Comparison of ENCODE assay signal across 8 cellular contexts in the genomic region with DNA sequence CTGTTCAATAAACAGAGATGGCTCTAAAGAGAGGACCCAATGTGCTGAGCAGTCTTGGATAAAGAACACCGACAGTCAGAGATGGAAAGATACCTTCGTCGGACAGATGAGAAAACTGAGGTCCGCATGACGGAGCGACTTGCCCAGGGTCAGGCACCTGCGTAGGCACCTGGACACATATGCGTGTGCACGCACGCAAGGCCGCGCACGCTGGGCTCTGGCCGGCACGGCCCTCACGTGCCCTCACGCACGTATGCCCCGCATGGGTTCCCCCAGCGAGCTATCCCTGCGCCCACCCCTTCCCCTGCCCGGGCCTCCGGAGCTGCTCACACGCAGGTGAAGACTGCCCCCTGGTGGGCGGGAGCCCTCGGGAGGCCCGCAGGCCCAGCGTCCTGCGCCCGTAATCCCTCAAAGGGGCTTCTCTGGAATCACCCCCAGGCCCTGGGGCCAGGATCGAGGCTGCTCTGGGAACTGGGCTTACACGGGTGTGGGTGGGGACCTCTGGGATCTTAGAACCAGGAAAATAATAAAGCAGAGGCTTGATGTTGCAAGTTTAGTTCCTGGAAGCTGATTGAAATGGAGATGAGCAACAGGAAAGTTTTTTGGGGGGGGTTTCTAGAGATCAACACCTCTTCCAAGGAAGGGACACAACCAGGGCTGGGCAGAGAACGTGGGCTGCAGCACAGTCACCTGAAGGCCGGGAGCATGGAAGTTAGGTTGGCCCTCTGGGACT.
A peak's percentile ranks its signal among the peaks of the same experiment; 100 is the strongest.
DNase-seq lines count a peak whose midpoint lies in the region; ATAC-seq and TF ChIP-seq lines count a peak whose summit lies in the region.

No MANE protein-coding gene starts in this region.

- DNase-seq in Ammon's horn (ENCODE audit: low spot score) (peak; percentile 77), H7 (peak; percentile 97), SHP77 treated with DMSO at 0.1 percent for 48 hours (lab: John Stamatoyannopoulos, UW) (peak; percentile 52), globus pallidus (ENCODE audit: low spot score) (peak; percentile 72), pons (ENCODE audit: low spot score) (peak; percentile 64), tibial nerve (ENCODE audit: low spot score in 2 of 2) (peak; percentile 60 to 66)
- DNase-seq in activated naive CD4-positive, alpha-beta T cell treated with anti-CD3 and anti-CD28 coated beads, Interleukin-2, amount 10 ng/mL, durations not matched to agents 7 days and 5 days, result peak; percentile 72

- 14 to 18% methylated on average over 34 of the region's 34 CpGs for WGBS in tibial nerve, 2 donors

- peaks cover 0 to 47% (median 5%) of the 10 kb centered on the region in 4 donors for H3K4me1 ChIP-seq in tibial nerve

- peaks cover 9% of the 10 kb centered on the region for H3K27me3 Mint-ChIP-seq in activated naive CD4-positive, alpha-beta T cell treated with anti-CD3 and anti-CD28 coated beads, Interleukin-2, amount 10 ng/mL, durations not matched to agents 7 days and 5 days

- TF ChIP-seq POLR2A in tibial nerve (IDR thresholded peaks at IDR 0.05), result no peak

- no peak overlapping the region for H3K4me3 Mint-ChIP-seq in activated naive CD4-positive, alpha-beta T cell treated with anti-CD3 and anti-CD28 coated beads, Interleukin-2, amount 10 ng/mL, durations not matched to agents 7 days and 5 days

- no peaks in the 10 kb centered on the region for H3K36me3 ChIP-seq in H7 (replicated peaks; ENCODE audit: control insufficient read depth, insufficient read depth, low read length)
- no peaks in the 10 kb centered on the region for H3K36me3 ChIP-seq in tibial nerve

- H3K9me3 Mint-ChIP-seq in activated naive CD4-positive, alpha-beta T cell treated with anti-CD3 and anti-CD28 coated beads, Interleukin-2, amount 10 ng/mL, durations not matched to agents 7 days and 5 days, result no peaks in the 10 kb centered on the region

- peaks cover 27% of the 10 kb centered on the region for H3K4me1 Mint-ChIP-seq in activated naive CD4-positive, alpha-beta T cell treated with anti-CD3 and anti-CD28 coated beads, Interleukin-2, amount 10 ng/mL, durations not matched to agents 7 days and 5 days

- TF ChIP-seq CTCF in tibial nerve (IDR thresholded peaks at IDR 0.05), result peak; percentile 88 to 95 (median 93)

- CTCF ChIA-PET in activated naive CD4-positive, alpha-beta T cell treated with anti-CD3 and anti-CD28 coated beads, Interleukin-2, amount 10 ng/mL, durations not matched to agents 7 days and 5 days (lab: Charles Lee), result interaction anchor here (0.7 to 2.8 kb wide), 11 partner anchors 16 to 292 kb away, joined by 3 to 10 read pairs (median 3); no protein-coding TSS in a partner anchor

- peaks cover 0 to 5% (median 1%) of the 10 kb centered on the region in 4 donors for H3K9me3 ChIP-seq in tibial nerve

- no peak overlapping the region for H3K27ac Mint-ChIP-seq in activated naive CD4-positive, alpha-beta T cell treated with anti-CD3 and anti-CD28 coated beads, Interleukin-2, amount 10 ng/mL, durations not matched to agents 7 days and 5 days

- no peaks in the 10 kb centered on the region for H3K36me3 Mint-ChIP-seq in activated naive CD4-positive, alpha-beta T cell treated with anti-CD3 and anti-CD28 coated beads, Interleukin-2, amount 10 ng/mL, durations not matched to agents 7 days and 5 days

- H3K27ac ChIP-seq in tibial nerve, result peak overlapping the region in 2 of 4 donors; percentile 6 to 73

- peaks cover 2% of the 10 kb centered on the region; the same call in 1 of the 2 replicates for H3K27me3 ChIP-seq in H7 (ENCODE audit: control insufficient read depth, insufficient read depth, low read length)
- H3K27me3 ChIP-seq in tibial nerve, result no peaks in the 10 kb centered on the region

- TF ChIP-seq EP300 in tibial nerve (IDR thresholded peaks at IDR 0.05), result peak in 1 of 2 donors; percentile 19

- H3K4me3 ChIP-seq in H7 (ENCODE audit: insufficient read depth, low read depth, low read length) (peak overlapping the region; percentile 28; the same call in 1 of the 2 replicates), tibial nerve (peak overlapping the region in 3 of 4 donors; percentile 5 to 48 (median 10))

- no peak for ATAC-seq in HG03342 (IDR thresholded peaks at IDR 0.05; ENCODE audit: unreplicated experiment)
